In genomic region chr1:234643850-234644134, GRCh38 we compare ENCODE assay signal across 26 cellular contexts. TPM values are rescaled to one million over a fixed set of nuclear protein-coding genes. Genes with fewer than 3 reads are reported as not detected.
DNase-seq lines count a peak whose midpoint lies in the region; ATAC-seq and TF ChIP-seq lines count a peak whose summit lies in the region.
"Had no signal": no experiment of that assay in that cellular context is flagged by ENCODE, and none has a peak within 500 bp of the region (broad histone marks: within the 10 kb centered on the region; RNA-seq: fewer than 3 reads in every experiment).

No MANE protein-coding gene starts in this region.

- H2AFZ ChIP-seq in hepatocyte = no peak overlapping the region

- H3K27me3 Mint-ChIP-seq in Calu3 (ENCODE audit: unreplicated experiment) (no peaks in the 10 kb centered on the region), T-cell (no peaks in the 10 kb centered on the region)
- H3K27me3 Mint-ChIP-seq: CD4-positive, alpha-beta memory T cell had no signal

- no peaks in the 10 kb centered on the region for H3K79me2 ChIP-seq in hepatocyte

- no peak for ATAC-seq in lower lobe of right lung
- no peak for ATAC-seq in upper lobe of left lung (ENCODE audit: low FRiP score in 2 of 2)
- no peak for ATAC-seq in HG02938 (IDR thresholded peaks at IDR 0.05; ENCODE audit: unreplicated experiment)
- ATAC-seq in T-cell (replicated peaks in 1 of 4) = no peak
- ATAC-seq: GM12878 had no signal

- no peaks in the 10 kb centered on the region for H3K9me2 ChIP-seq in hepatocyte (replicated peaks; ENCODE audit: insufficient read depth)

- H3K4me1 ChIP-seq in hepatocyte (ENCODE audit: insufficient read depth) = peaks cover 18% of the 10 kb centered on the region
- peaks cover 23% of the 10 kb centered on the region for H3K4me1 ChIP-seq in lower lobe of right lung
- peaks cover 11 to 23% (median 14%) of the 10 kb centered on the region in 4 donors for H3K4me1 ChIP-seq in upper lobe of left lung

- peaks cover 79% of the 10 kb centered on the region for H3K4me1 Mint-ChIP-seq in Calu3 (ENCODE audit: low read depth, unreplicated experiment)
- peaks cover 0 to 2% (median 0%) of the 10 kb centered on the region in 3 donors for H3K4me1 Mint-ChIP-seq in T-cell
- H3K4me1 Mint-ChIP-seq: CD4-positive, alpha-beta memory T cell had no signal

- no peaks in the 10 kb centered on the region for H4K20me1 ChIP-seq in hepatocyte (ENCODE audit: insufficient read depth, poor library complexity, severe bottlenecking)

- POLR2A ChIA-PET in T-cell (lab: Charles Lee) = no interaction called here

- H3K27ac Mint-ChIP-seq in Calu3 (ENCODE audit: unreplicated experiment) = peak overlapping the region; percentile 74
- H3K27ac Mint-ChIP-seq in T-cell = no peak overlapping the region
- H3K27ac Mint-ChIP-seq: CD4-positive, alpha-beta memory T cell had no signal

- no peak for TF ChIP-seq POLR2A in upper lobe of left lung (IDR thresholded peaks at IDR 0.05)

- BruUV-seq in Calu3 (replicated peaks; lab: Mats Ljungman, UMichigan) = no TSS peak

- H3K36me3 Mint-ChIP-seq in Calu3 (ENCODE audit: insufficient read depth, unreplicated experiment) (peaks cover 15% of the 10 kb centered on the region), T-cell (no peaks in the 10 kb centered on the region)
- H3K36me3 Mint-ChIP-seq: CD4-positive, alpha-beta memory T cell had no signal

- TF ChIP-seq CTCF in Calu3 (IDR thresholded peaks at IDR 0.05; ENCODE audit: unreplicated experiment) = no peak
- no peak for TF ChIP-seq CTCF in hepatocyte (IDR thresholded peaks at IDR 0.05; ENCODE audit: poor library complexity)
- TF ChIP-seq CTCF in lower lobe of right lung (IDR thresholded peaks at IDR 0.05) = no peak
- TF ChIP-seq CTCF in upper lobe of left lung (IDR thresholded peaks at IDR 0.05) = no peak

- H3K4me3 Mint-ChIP-seq in Calu3 (ENCODE audit: low read depth, unreplicated experiment) (no peak overlapping the region), T-cell (no peak overlapping the region)
- H3K4me3 Mint-ChIP-seq: CD4-positive, alpha-beta memory T cell had no signal

- H3K27ac ChIP-seq in hepatocyte = peak overlapping the region; percentile 96
- peak overlapping the region; percentile 51 for H3K27ac ChIP-seq in lower lobe of right lung
- peak overlapping the region in 3 of 4 donors; percentile 37 to 81 (median 45) for H3K27ac ChIP-seq in upper lobe of left lung
- H3K27ac ChIP-seq: RWPE1 had no signal

- H3K9me3 Mint-ChIP-seq in Calu3 (ENCODE audit: low read depth, unreplicated experiment) (peaks cover 7% of the 10 kb centered on the region), T-cell (peaks cover 4 to 5% (median 5%) of the 10 kb centered on the region in 3 donors)

- CTCF ChIA-PET in Calu3 (lab: Charles Lee) (interaction anchor here (1.0 to 1.2 kb wide), 2 partner anchors 12 to 75 kb away, joined by 3 read pairs; no protein-coding TSS in a partner anchor), T-cell (lab: Charles Lee) (no interaction called here)

- no peak for DNase-seq in Calu3
- no peak for DNase-seq in hepatocyte (ENCODE audit: low spot score)
- DNase-seq in lower lobe of right lung = no peak
- no peak for DNase-seq in upper lobe of left lung
- DNase-seq in mesenteric fat pad (ENCODE audit: low spot score) = no peak
- DNase-seq in T-cell = no peak
- no peak for DNase-seq in MG63
- DNase-seq: C1 segment of cervical spinal cord; CD4-positive, alpha-beta memory T cell; COR-L47; DMS 273 treated with DMSO at 0.1 percent for 48 hours; DMS79; EL; GDM1; HCEC 1CT; KBM-7; NCI-H1105 treated with DMSO at 0.1 percent for 48 hours; NCI-H146; NCI-H1930; NCI-H2107; NCI-H446; NCI-H526; SHP77 had no signal

- no peak for TF ChIP-seq EP300 in upper lobe of left lung (IDR thresholded peaks at IDR 0.05)

- no peak overlapping the region for H3K4me2 ChIP-seq in hepatocyte

- no peaks in the 10 kb centered on the region for H3K27me3 ChIP-seq in hepatocyte
- no peaks in the 10 kb centered on the region for H3K27me3 ChIP-seq in lower lobe of right lung (ENCODE audit: low read depth)
- no peaks in the 10 kb centered on the region for H3K27me3 ChIP-seq in upper lobe of left lung
- H3K27me3 ChIP-seq in MG63 = no peaks in the 10 kb centered on the region

- intact Hi-C loops in Calu3 (cut with micrococcal nuclease; ENCODE audit: unreplicated experiment) = no loop called here
- intact Hi-C loops in lower lobe of right lung (cut with DNase I) = no loop called here

- H3K36me3 ChIP-seq in hepatocyte (replicated peaks; ENCODE audit: insufficient read depth, low read depth) (no peaks in the 10 kb centered on the region), lower lobe of right lung (no peaks in the 10 kb centered on the region), upper lobe of left lung (no peaks in the 10 kb centered on the region), MG63 (no peaks in the 10 kb centered on the region)

- H3K4me3 ChIP-seq in hepatocyte = no peak overlapping the region
- H3K4me3 ChIP-seq in lower lobe of right lung = no peak overlapping the region
- H3K4me3 ChIP-seq in upper lobe of left lung = no peak overlapping the region
- H3K4me3 ChIP-seq in MG63 = no peak overlapping the region
- H3K4me3 ChIP-seq: GM12878 had no signal

- H3K9me3 ChIP-seq in hepatocyte (ENCODE audit: low read depth) (no peaks in the 10 kb centered on the region), lower lobe of right lung (no peaks in the 10 kb centered on the region), upper lobe of left lung (no peaks in the 10 kb centered on the region), MG63 (peaks cover 9% of the 10 kb centered on the region)

RNA-seq across cellular contexts. Expression of gene IRF2BP2, which starts 33.8 kb away (rescaled TPM):
- 192 and 196 TPM in 2 replicates for total RNA-seq in Calu3 (2022)
- 113 and 135 TPM in 2 replicates for total RNA-seq in hepatocyte
- 65.9 and 68.2 TPM in 2 replicates for polyA plus RNA-seq in hepatocyte
- 154 TPM for total RNA-seq in lower lobe of right lung
- total RNA-seq in upper lobe of left lung = 100 to 1,000 TPM in 3 of 6 donors, 10 to 100 TPM in 3; 83.8 to 157 (median 116) TPM
- 108 TPM for total RNA-seq in mesenteric fat pad
- 100 to 1,000 TPM; 141 to 406 (median 163) TPM for total RNA-seq in T-cell
- total RNA-seq in MG63 (2014; rRNA removed; shearing (Covaris generic); ENCODE audit: low replicate concordance) = 52.8 and 67.4 TPM in 2 replicates

Comparison
In these comparisons a context has a peak if more than half of its experiments do, and no peak if none do; other contexts are left out.
1. H3K27ac ChIP-seq: peak in every context shown above with its lines; median percentile 96 in hepatocyte; 51 in lower lobe of right lung; 45 in upper lobe of left lung.